In genomic region chr21:25995283-25995682, GRCh38 we compare ENCODE assay signal across 19 cellular contexts.
"Had no signal": no experiment of that assay in that cellular context is flagged by ENCODE, and none has a peak within 500 bp of the region (broad histone marks: within the 10 kb centered on the region; RNA-seq: fewer than 3 reads in every experiment).

No MANE protein-coding gene starts in this region.

- H3K27ac ChIP-seq: ascending aorta, gastrocnemius medialis, lower lobe of right lung, neutrophil, pancreas, sigmoid colon, tibial artery had no signal

- DNase-seq: activated CD4-positive, alpha-beta T cell treated with anti-CD3 and anti-CD28 coated beads, Interleukin-2, amount 10 ng/mL, durations not matched to agents 7 days and 5 days; activated CD8-positive, alpha-beta memory T cell treated with anti-CD3 and anti-CD28 coated beads, Interleukin-2, amount 50 U/mL, for 4 hours; activated CD8-positive, alpha-beta T cell treated with anti-CD3 and anti-CD28 coated beads, Interleukin-2, amount 10 ng/mL, durations not matched to agents 7 days and 5 days; activated effector memory CD4-positive, alpha-beta T cell treated with Interleukin-2 at 50 U/mL for 16 hours; activated naive CD4-positive, alpha-beta T cell treated with anti-CD3 and anti-CD28 coated beads, Interleukin-2, amount 10 ng/mL, durations not matched to agents 7 days and 5 days; activated T-cell treated with anti-CD3 and anti-CD28 coated beads, Interleukin-2, amount 50 U/mL, for 48 hours; endodermal cell; gastrocnemius medialis; left cardiac atrium; lower lobe of right lung; naive thymus-derived CD8-positive, alpha-beta T cell; pancreas; sigmoid colon; stimulated activated CD4-positive, alpha-beta T cell treated with anti-CD3 and anti-CD28 coated beads, Interleukin-4, amount 100 ng/mL, for 4 hours; T-helper 1 cell; T1000; tibial artery had no signal
